In genomic region chr6:40894962-40895799, GRCh38 we compare ENCODE assay signal across 1 cellular context.
TF ChIP-seq lines count a peak whose summit lies in the region.

No MANE protein-coding gene starts in this region.

TF ChIP-seq in K562, 482 proteins besides CTCF, POLR2A, EP300 and RAD21 (continued from another document and continues in another):
- TF ChIP-seq MGA (IDR thresholded peaks at IDR 0.05) (no peak), KLF10 (CRISPR knock-in tag; IDR thresholded peaks at IDR 0.05) (no peak), RHOXF2B (CRISPR knock-in tag; conservative IDR thresholded peaks at IDR 0.05) (no peak), ZNF280B (CRISPR knock-in tag; IDR thresholded peaks at IDR 0.05) (no peak), ZNF384 (IDR thresholded peaks at IDR 0.05; ENCODE audit: low read depth, low read length) (no peak), FOS (IDR thresholded peaks at IDR 0.05; ENCODE audit: extremely low read depth, insufficient read length) (no peak), VEZF1 (CRISPR knock-in tag; IDR thresholded peaks at IDR 0.05) (no peak), RB1 (IDR thresholded peaks at IDR 0.05; ENCODE audit: low read depth) (0 out of 2 replicates have a peak, but pooled peaks have one; percentile 20), RCOR1 (IDR thresholded peaks at IDR 0.05; ENCODE audit: borderline replicate concordance in 1 of 2, low read depth in 2 of 2, low read length in 2 of 2) (0 out of 4 replicates have a peak, but pooled peaks of 1 of the 2 experiments have one; percentile 15), ZBTB12 (CRISPR knock-in tag; IDR thresholded peaks at IDR 0.05) (no peak), THAP7 (CRISPR knock-in tag; IDR thresholded peaks at IDR 0.05) (no peak), TCFL5 (CRISPR knock-in tag; conservative IDR thresholded peaks at IDR 0.05) (no peak), HOXB6 (CRISPR knock-in tag; IDR thresholded peaks at IDR 0.05; ENCODE audit: borderline replicate concordance) (no peak), TBP (optimal IDR thresholded peaks at IDR 0.05; ENCODE audit: low read depth, low read length) (no peak), SRSF7 (optimal IDR thresholded peaks at IDR 0.05; ENCODE audit: low read depth, low read length) (no peak), ZNF79 (CRISPR knock-in tag; IDR thresholded peaks at IDR 0.05; ENCODE audit: low read depth) (no peak), CEBPZ (IDR thresholded peaks at IDR 0.05; ENCODE audit: borderline replicate concordance, low read depth, low read length) (no peak), E2F8 (IDR thresholded peaks at IDR 0.05; ENCODE audit: low read depth, partially characterized antibody) (no peak), ZBTB26 (CRISPR knock-in tag; IDR thresholded peaks at IDR 0.05) (no peak), CBX3 (IDR thresholded peaks at IDR 0.05; ENCODE audit: borderline replicate concordance in 1 of 2, low read length in 2 of 2) (no peak), RNF219 (CRISPR knock-in tag; IDR thresholded peaks at IDR 0.05) (no peak), ZZZ3 (IDR thresholded peaks at IDR 0.05) (no peak)
